Comparison of ENCODE assay signal across 9 cellular contexts in genomic region chr1:228274452-228275153, GRCh38.
DNase-seq lines count a peak whose midpoint lies in the region; ATAC-seq and TF ChIP-seq lines count a peak whose summit lies in the region.
"Had no signal": no experiment of that assay in that cellular context is flagged by ENCODE, and none has a peak within 500 bp of the region (broad histone marks: within the 10 kb centered on the region; RNA-seq: fewer than 3 reads in every experiment).

No MANE protein-coding gene starts in this region.

- DNase-seq in D341Med (ENCODE audit: low spot score), result peak; percentile 44
- no peak for DNase-seq in RWPE1 (ENCODE audit: low spot score)
- DNase-seq in endothelial cell (ENCODE audit: low spot score), result no peak
- peak in 1 of 2 donors; percentile 59 for DNase-seq in psoas muscle
- no peak for DNase-seq in stimulated activated CD4-positive, alpha-beta T cell treated with anti-CD3 and anti-CD28 coated beads, Interleukin-2, amount 100 ng/mL, for 24 hours
- DNase-seq in SHP77 (lab: John Stamatoyannopoulos, UW), result no peak
- DNase-seq: anterior cingulate cortex had no signal

- ATAC-seq in psoas muscle (no peak), HG03469 (IDR thresholded peaks at IDR 0.05; ENCODE audit: unreplicated experiment) (no peak), HG03045 (IDR thresholded peaks at IDR 0.05; ENCODE audit: unreplicated experiment) (no peak)

- 86 to 91% (median 88%) methylated on average over 25 of the region's 25 CpGs for WGBS in psoas muscle, 3 donors

- H3K4me3 Mint-ChIP-seq in endothelial cell (ENCODE audit: unreplicated experiment), result peak overlapping the region; percentile 78

- H3K9me3 ChIP-seq in psoas muscle, result no peaks in the 10 kb centered on the region

- H3K36me3 ChIP-seq in psoas muscle (ENCODE audit: insufficient read depth in 1 of 2, low read depth in 1 of 2), result peaks cover 7 to 94% of the 10 kb centered on the region in 2 donors

- H3K9me3 Mint-ChIP-seq in endothelial cell (ENCODE audit: unreplicated experiment), result no peaks in the 10 kb centered on the region

- peaks cover 37% of the 10 kb centered on the region for H3K4me1 ChIP-seq in psoas muscle

- H3K4me3 ChIP-seq in psoas muscle, result peak overlapping the region; percentile 60

- peaks cover 5% of the 10 kb centered on the region for H3K36me3 Mint-ChIP-seq in endothelial cell (ENCODE audit: low read depth, unreplicated experiment)

- POLR2A ChIA-PET in RWPE1 (lab: Yijun Ruan, JAX; ENCODE audit: low non-redundant PET), result no interaction called here

- TF ChIP-seq CTCF in RWPE1 (conservative IDR thresholded peaks at IDR 0.05; ENCODE audit: low read depth) (no peak), endothelial cell (IDR thresholded peaks at IDR 0.05; ENCODE audit: unreplicated experiment) (no peak), psoas muscle (IDR thresholded peaks at IDR 0.05) (no peak)

- CTCF ChIA-PET in RWPE1 (lab: Yijun Ruan, JAX), result interaction anchor here (0.5 kb wide), 1 partner anchor 239 kb away, joined by 3 read pairs; no protein-coding TSS in a partner anchor

- intact Hi-C loops in psoas muscle (cut with DNase I), result loop anchor here in 1 of 2 donors (5.0 kb wide), 1 partner anchor 62 kb away; no protein-coding TSS in a partner anchor

- no peak overlapping the region for H3K27ac Mint-ChIP-seq in endothelial cell (ENCODE audit: unreplicated experiment)

- H3K27me3 Mint-ChIP-seq in endothelial cell (ENCODE audit: unreplicated experiment), result peaks cover 16% of the 10 kb centered on the region

- H3K27ac ChIP-seq in RWPE1, result 0 out of 2 replicates have a peak overlapping the region, but pooled peaks have one; percentile 65
- H3K27ac ChIP-seq in psoas muscle, result peak overlapping the region; percentile 50

- peaks cover 9% of the 10 kb centered on the region for H3K4me1 Mint-ChIP-seq in endothelial cell (ENCODE audit: unreplicated experiment)

- no peaks in the 10 kb centered on the region for H3K27me3 ChIP-seq in psoas muscle (ENCODE audit: insufficient read depth in 3 of 3, low read length in 2 of 3)
